In the genomic region with DNA sequence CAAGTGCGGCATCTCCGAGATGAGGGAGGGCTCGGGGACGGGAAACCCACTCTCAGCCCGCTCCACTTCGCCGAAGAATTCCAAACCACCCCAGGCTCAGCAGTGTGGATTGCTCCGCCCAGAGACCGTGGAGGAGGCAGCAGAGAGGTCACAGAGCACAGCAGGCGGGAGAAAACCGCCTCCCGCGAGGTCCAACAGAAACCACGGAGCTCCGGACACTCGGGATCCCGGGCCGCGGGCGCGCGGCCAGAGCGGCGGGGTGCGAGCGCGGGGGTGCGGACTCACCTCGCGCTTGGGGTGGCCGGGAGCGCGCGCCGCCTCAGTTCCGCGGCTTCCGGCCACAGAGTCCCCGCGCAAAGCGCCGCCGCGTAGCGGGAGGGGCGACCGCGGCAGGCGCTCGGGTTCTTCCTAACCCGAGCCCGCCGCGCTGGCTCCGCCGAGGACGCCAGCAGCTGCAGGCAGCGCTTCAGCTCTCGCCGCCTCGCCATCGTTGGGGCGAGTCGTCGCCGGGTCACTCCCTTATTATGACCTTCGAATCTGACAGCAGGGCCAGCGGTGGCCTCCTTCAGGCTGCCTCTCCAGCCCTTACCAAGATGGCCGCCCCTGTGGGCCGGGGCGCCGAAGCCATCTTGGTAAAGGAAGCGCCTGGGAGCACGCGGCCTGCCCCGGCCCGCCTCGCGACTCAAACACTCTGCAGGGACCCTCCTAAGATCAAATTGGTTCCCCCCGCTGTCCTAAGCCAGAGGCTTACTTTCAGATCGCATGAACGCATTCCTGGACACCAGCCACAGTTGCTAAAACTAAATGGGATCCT, we compare ENCODE assay signal across 8 cellular contexts. TPM values are rescaled to one million over a fixed set of nuclear protein-coding genes. Genes with fewer than 3 reads are reported as not detected.
A peak's percentile ranks its signal among the peaks of the same experiment; 100 is the strongest.
DNase-seq lines count a peak whose midpoint lies in the region; ATAC-seq and TF ChIP-seq lines count a peak whose summit lies in the region.

NAPEPLD (minus strand) TSS at position 106 of the 814 bp plus-strand sequence. CDS start 20,323 bp downstream, outside the sequence.

- H3K4me1 Mint-ChIP-seq in activated CD8-positive, alpha-beta memory T cell treated with anti-CD3 and anti-CD28 coated beads, Interleukin-2, amount 10 ng/mL, durations not matched to agents 7 days and 5 days, result peaks cover 52% of the 10 kb centered on the region
- peaks cover 39% of the 10 kb centered on the region for H3K4me1 Mint-ChIP-seq in mesothelial cell of epicardium

- peak within 1 kb of the TSS; percentile 97 for H3K4me3 Mint-ChIP-seq in activated CD8-positive, alpha-beta memory T cell treated with anti-CD3 and anti-CD28 coated beads, Interleukin-2, amount 10 ng/mL, durations not matched to agents 7 days and 5 days
- H3K4me3 Mint-ChIP-seq in mesothelial cell of epicardium, result peak within 1 kb of the TSS; percentile 99

- no peaks in the 10 kb centered on the region for H3K36me3 ChIP-seq in endocrine pancreas (ENCODE audit: control insufficient read depth, insufficient read depth, low read length)

- H3K4me1 ChIP-seq in endocrine pancreas (ENCODE audit: control insufficient read depth, insufficient read depth, low read length), result peaks cover 14% of the 10 kb centered on the region

- TF ChIP-seq CTCF in GM20000 (IDR thresholded peaks at IDR 0.05; ENCODE audit: extremely low read depth, missing control alignments) (no peak), mesothelial cell of epicardium (IDR thresholded peaks at IDR 0.05; ENCODE audit: unreplicated experiment) (no peak)

- H3K9ac ChIP-seq in endocrine pancreas (ENCODE audit: control insufficient read depth, insufficient read depth, low read length), result peak within 1 kb of the TSS; percentile 95

- H3K4me3 ChIP-seq in endocrine pancreas (ENCODE audit: control insufficient read depth, insufficient read depth, low read length), result peak within 1 kb of the TSS; percentile 99

- no peaks in the 10 kb centered on the region for H3K27me3 ChIP-seq in endocrine pancreas (ENCODE audit: control insufficient read depth, insufficient read depth, low read length)

- H3K9me3 Mint-ChIP-seq in activated CD8-positive, alpha-beta memory T cell treated with anti-CD3 and anti-CD28 coated beads, Interleukin-2, amount 10 ng/mL, durations not matched to agents 7 days and 5 days (ENCODE audit: low read depth), result no peaks in the 10 kb centered on the region
- no peaks in the 10 kb centered on the region for H3K9me3 Mint-ChIP-seq in mesothelial cell of epicardium

- H3K36me3 Mint-ChIP-seq in activated CD8-positive, alpha-beta memory T cell treated with anti-CD3 and anti-CD28 coated beads, Interleukin-2, amount 10 ng/mL, durations not matched to agents 7 days and 5 days, result peaks cover 5% of the 10 kb centered on the region
- H3K36me3 Mint-ChIP-seq in mesothelial cell of epicardium, result no peaks in the 10 kb centered on the region

- peak within 1 kb of the TSS; percentile 99 for H3K27ac Mint-ChIP-seq in activated CD8-positive, alpha-beta memory T cell treated with anti-CD3 and anti-CD28 coated beads, Interleukin-2, amount 10 ng/mL, durations not matched to agents 7 days and 5 days
- H3K27ac Mint-ChIP-seq in mesothelial cell of epicardium, result peak within 1 kb of the TSS; percentile 98

- peak; percentile 89 for DNase-seq in COR-L47 (lab: John Stamatoyannopoulos, UW)
- peak; percentile 88 for DNase-seq in GM20000 (ENCODE audit: low spot score)
- peak; percentile 31 for DNase-seq in HS-5 (ENCODE audit: low read depth)
- DNase-seq in NOMO-1 (lab: John Stamatoyannopoulos, UW; ENCODE audit: unreplicated experiment in 2 of 2), result peak; percentile 29 to 41
- DNase-seq in activated CD8-positive, alpha-beta memory T cell treated with anti-CD3 and anti-CD28 coated beads, Interleukin-2, amount 10 ng/mL, durations not matched to agents 7 days and 5 days, result peak; percentile 76
- DNase-seq in mesothelial cell of epicardium (ENCODE audit: low spot score in 2 of 2, unreplicated experiment in 2 of 2), result peak; percentile 54 to 79
- DNase-seq in stimulated activated CD8-positive, alpha-beta memory T cell treated with anti-CD3 and anti-CD28 coated beads, Interleukin-15, amount 100 ng/mL, for 24 hours (ENCODE audit: low read depth), result peak; percentile 32

- peak; percentile 88 for ATAC-seq in activated CD8-positive, alpha-beta memory T cell treated with anti-CD3 and anti-CD28 coated beads, Interleukin-2, amount 10 ng/mL, durations not matched to agents 7 days and 5 days

- CTCF ChIA-PET in activated CD8-positive, alpha-beta memory T cell treated with anti-CD3 and anti-CD28 coated beads, Interleukin-2, amount 10 ng/mL, durations not matched to agents 7 days and 5 days (lab: Charles Lee), result interaction anchor here (0.7 to 1.1 kb wide), 2 partner anchors 74 to 131 kb away, joined by 3 to 4 read pairs; partner anchors contain the start of genes ARMC10 and FBXL13

- no peaks in the 10 kb centered on the region for H3K9me3 ChIP-seq in endocrine pancreas (ENCODE audit: control insufficient read depth, low read length)

- no peaks in the 10 kb centered on the region for H3K27me3 Mint-ChIP-seq in activated CD8-positive, alpha-beta memory T cell treated with anti-CD3 and anti-CD28 coated beads, Interleukin-2, amount 10 ng/mL, durations not matched to agents 7 days and 5 days
- no peaks in the 10 kb centered on the region for H3K27me3 Mint-ChIP-seq in mesothelial cell of epicardium (ENCODE audit: low read depth)

RNA-seq across cellular contexts. Expression of gene NAPEPLD, which starts in this region (rescaled TPM):
- 10 to 100 TPM; 11.4 to 12.9 TPM for total RNA-seq in activated CD8-positive, alpha-beta memory T cell treated with anti-CD3 and anti-CD28 coated beads, Interleukin-2, amount 10 ng/mL, durations not matched to agents 7 days and 5 days
- total RNA-seq in mesothelial cell of epicardium, result 17.0 to 17.5 TPM (median 17.0 TPM) in 3 replicates

Comparison
In these comparisons a context has a peak if more than half of its experiments do, and no peak if none do; other contexts are left out.
1. Peak in every context shown above with its lines: DNase-seq, ATAC-seq and H3K4me3 ChIP-seq.
2. DNase-seq: peak in every context shown above with its lines; median percentile 89 in COR-L47; 88 in GM20000; 76 in activated CD8-positive, alpha-beta memory T cell treated with anti-CD3 and anti-CD28 coated beads, Interleukin-2, amount 10 ng/mL, durations not matched to agents 7 days and 5 days; 66 in mesothelial cell of epicardium; 35 in NOMO-1; 32 in stimulated activated CD8-positive, alpha-beta memory T cell treated with anti-CD3 and anti-CD28 coated beads, Interleukin-15, amount 100 ng/mL, for 24 hours; 31 in HS-5.